11 cellular contexts compared by ENCODE assay signal in genomic region chr17:2435181-2435741, GRCh38. TPM values are rescaled to one million over a fixed set of nuclear protein-coding genes. Genes with fewer than 3 reads are reported as not detected.
A peak's percentile ranks its signal among the peaks of the same experiment; 100 is the strongest.
DNase-seq lines count a peak whose midpoint lies in the region; ATAC-seq and TF ChIP-seq lines count a peak whose summit lies in the region.
"Had no signal": no experiment of that assay in that cellular context is flagged by ENCODE, and none has a peak within 500 bp of the region (broad histone marks: within the 10 kb centered on the region; RNA-seq: fewer than 3 reads in every experiment).

No MANE protein-coding gene starts in this region.

- H3K9ac ChIP-seq in HUES6 (ENCODE audit: low read length) (no peak overlapping the region), endodermal cell (ENCODE audit: extremely low read depth, low read length, poor library complexity, severe bottlenecking) (peak overlapping the region; percentile 24)

- no peaks in the 10 kb centered on the region for H3K27me3 ChIP-seq in HUES6 (ENCODE audit: control insufficient read depth, insufficient read depth, low read length)
- no peaks in the 10 kb centered on the region for H3K27me3 ChIP-seq in endodermal cell (ENCODE audit: control insufficient read depth, insufficient read depth, low read length, poor library complexity, severe bottlenecking)
- no peaks in the 10 kb centered on the region for H3K27me3 ChIP-seq in osteoblast (ENCODE audit: insufficient read depth, low read length)
- H3K27me3 ChIP-seq: upper lobe of right lung had no signal

- H3K79me2 ChIP-seq in osteoblast (ENCODE audit: insufficient read depth, low read length) = no peaks in the 10 kb centered on the region

- no peaks in the 10 kb centered on the region for H3K9me3 ChIP-seq in HUES6 (ENCODE audit: control insufficient read depth, insufficient read depth, low read depth, low read length)
- H3K9me3 ChIP-seq in endodermal cell (ENCODE audit: control insufficient read depth, low read length) = no peaks in the 10 kb centered on the region
- no peaks in the 10 kb centered on the region for H3K9me3 ChIP-seq in osteoblast (ENCODE audit: low read depth, low read length)
- H3K9me3 ChIP-seq: upper lobe of right lung had no signal

- no peaks in the 10 kb centered on the region for H3K27me3 Mint-ChIP-seq in endodermal cell (ENCODE audit: insufficient read depth)

- WGBS in endodermal cell (ENCODE audit: insufficient coverage in 1 of 2, insufficient read length in 1 of 2), 2 experiments = 32 to 40% methylated on average over 4 to 9 of the region's 9 CpGs

- H3K4me1 Mint-ChIP-seq in endodermal cell = peaks cover 23% of the 10 kb centered on the region

- no peaks in the 10 kb centered on the region for H4K20me1 ChIP-seq in osteoblast (ENCODE audit: insufficient read depth, low read length)

- DNase-seq in NCI-H510A treated with DMSO at 0.1 percent for 48 hours (lab: John Stamatoyannopoulos, UW) (peak; percentile 51), endodermal cell (peak; percentile 85), occipital lobe (lab: John Stamatoyannopoulos, UW) (peak; percentile 19), NCI-H226 (no peak), osteoblast (ENCODE audit: insufficient read length, low spot score, missing footprints) (no peak)
- no peak for DNase-seq in activated CD4-positive, alpha-beta T cell treated with anti-CD3 and anti-CD28 coated beads for 48 hours
- DNase-seq: stimulated activated CD4-positive, alpha-beta T cell treated with anti-CD3 and anti-CD28 coated beads, Interleukin-1b, Interleukin-23, amount 100 ng/mL, for 48 hours; upper lobe of right lung had no signal

- H3K36me3 Mint-ChIP-seq in endodermal cell (ENCODE audit: low read depth) = peaks cover 63% of the 10 kb centered on the region

- peak overlapping the region; percentile 27 for H3K4me3 ChIP-seq in HUES6 (ENCODE audit: low read depth, low read length)
- H3K4me3 ChIP-seq in endodermal cell (ENCODE audit: low read length) = no peak overlapping the region
- no peak overlapping the region for H3K4me3 ChIP-seq in osteoblast (ENCODE audit: insufficient read depth, low read length)
- H3K4me3 ChIP-seq: upper lobe of right lung had no signal

- TF ChIP-seq CTCF in endodermal cell (conservative IDR thresholded peaks at IDR 0.05) (no peak), osteoblast (IDR thresholded peaks at IDR 0.05; ENCODE audit: extremely low read depth, low read depth, low read length) (no peak)

- H3K36me3 ChIP-seq in HUES6 (ENCODE audit: control insufficient read depth, insufficient read depth, low read length) (peaks cover 60% of the 10 kb centered on the region), endodermal cell (ENCODE audit: control insufficient read depth, insufficient read depth, low read length) (peaks cover 70% of the 10 kb centered on the region), osteoblast (ENCODE audit: insufficient read depth, low read length) (peaks cover 29% of the 10 kb centered on the region)

- H3K9me3 Mint-ChIP-seq in endodermal cell = no peaks in the 10 kb centered on the region
- H3K9me3 Mint-ChIP-seq: activated T-helper 1 cell treated with anti-CD3 and anti-CD28 coated beads, Interleukin-12 subunit alpha, Interleukin-12 subunit beta, Interleukin-2, Interleukin-4 antibody, amounts not matched to agents 30 ng/mL and 10 ng/mL and 1 ng/mL, durations not matched to agents 14 hours and 24 hours and 36 hours had no signal

- H2AFZ ChIP-seq in osteoblast (ENCODE audit: low read length) = no peak overlapping the region

- peak overlapping the region; percentile 88 for H3K27ac Mint-ChIP-seq in endodermal cell

- H3K4me1 ChIP-seq in HUES6 (ENCODE audit: control insufficient read depth, insufficient read depth, low read length) (peaks cover 33% of the 10 kb centered on the region), endodermal cell (ENCODE audit: control insufficient read depth, insufficient read depth, low read length) (peaks cover 6% of the 10 kb centered on the region), osteoblast (ENCODE audit: insufficient read depth, low read length) (peaks cover 7% of the 10 kb centered on the region)
- H3K4me1 ChIP-seq: upper lobe of right lung had no signal

- H3K4me2 ChIP-seq in osteoblast (ENCODE audit: insufficient read depth, low read length) = no peak overlapping the region

- ATAC-seq in GM21515 (IDR thresholded peaks at IDR 0.05; ENCODE audit: unreplicated experiment) = no peak
- ATAC-seq: upper lobe of right lung had no signal

- H3K27ac ChIP-seq in HUES6 (ENCODE audit: low read depth, low read length) (peak overlapping the region; percentile 68), endodermal cell (ENCODE audit: low read depth, low read length) (peak overlapping the region; percentile 88), osteoblast (ENCODE audit: low read depth, low read length) (no peak overlapping the region)
- H3K27ac ChIP-seq: upper lobe of right lung had no signal

- peak overlapping the region; percentile 15 for H3K4me3 Mint-ChIP-seq in endodermal cell
- H3K4me3 Mint-ChIP-seq: activated T-helper 1 cell treated with anti-CD3 and anti-CD28 coated beads, Interleukin-12 subunit alpha, Interleukin-12 subunit beta, Interleukin-2, Interleukin-4 antibody, amounts not matched to agents 30 ng/mL and 10 ng/mL and 1 ng/mL, durations not matched to agents 14 hours and 24 hours and 36 hours had no signal

RNA-seq across cellular contexts. Expression of gene MNT, which starts 34.4 kb away (rescaled TPM):
- 10 to 100 TPM; 25.3 to 30.2 TPM for total RNA-seq in endodermal cell
- polyA plus RNA-seq in endodermal cell (2013, experiment 1 of 2) = 19.1 TPM
- polyA plus RNA-seq in endodermal cell (2013, experiment 2 of 2) = 20.1 TPM
- 7.6 TPM for total RNA-seq in occipital lobe
- total RNA-seq in osteoblast = 12.3 and 14.1 TPM in 2 replicates

Comparison
In these comparisons a context has a peak if more than half of its experiments do, and no peak if none do; other contexts are left out.
1. DNase-seq: peak in NCI-H510A treated with DMSO at 0.1 percent for 48 hours (single experiment), endodermal cell (single experiment) and occipital lobe (single experiment); none in activated CD4-positive, alpha-beta T cell treated with anti-CD3 and anti-CD28 coated beads for 48 hours (single experiment), NCI-H226 (single experiment) and osteoblast (single experiment).